Comparison of ENCODE assay signal across 17 cellular contexts in the genomic region with DNA sequence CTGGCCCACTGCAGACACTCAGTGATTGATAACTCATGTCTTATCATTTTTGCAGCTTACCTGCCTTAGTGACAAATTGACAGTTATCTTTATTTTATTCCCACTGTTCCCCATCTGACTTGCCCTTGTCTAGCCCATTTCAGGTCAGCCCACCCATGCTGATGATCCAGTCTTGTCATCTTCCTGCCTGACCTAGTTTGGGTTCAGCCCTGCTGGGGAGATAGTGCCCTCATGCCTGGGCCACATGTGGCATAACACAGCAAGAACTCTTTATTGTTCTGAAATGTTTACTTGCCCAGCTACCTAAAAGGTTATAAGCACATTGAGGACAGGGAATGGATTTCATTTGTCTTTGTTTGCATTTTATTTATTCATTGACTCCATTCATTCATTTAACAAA.
DNase-seq lines count a peak whose midpoint lies in the region; ATAC-seq and TF ChIP-seq lines count a peak whose summit lies in the region.
"Had no signal": no experiment of that assay in that cellular context is flagged by ENCODE, and none has a peak within 500 bp of the region (broad histone marks: within the 10 kb centered on the region; RNA-seq: fewer than 3 reads in every experiment).

No MANE protein-coding gene starts in this region.

- peaks cover 9% of the 10 kb centered on the region for H3K9me3 Mint-ChIP-seq in T-helper 2 cell treated with Interferon-gamma antibody and Interleukin-4, amounts not matched to agents 5 μg/mL and 100 μg/mL, for 36 hours
- H3K9me3 Mint-ChIP-seq in endothelial cell (ENCODE audit: unreplicated experiment) = no peaks in the 10 kb centered on the region
- H3K9me3 Mint-ChIP-seq: GM23338 had no signal

- DNase-seq in heart right ventricle (no peak), left cardiac atrium (no peak), endothelial cell (ENCODE audit: low spot score) (no peak), stomach (no peak)
- no peak for DNase-seq in T-helper 2 cell treated with Interferon-gamma antibody and Interleukin-4, amounts not matched to agents 5 μg/mL and 100 μg/mL, for 36 hours (ENCODE audit: low spot score)
- DNase-seq in activated CD8-positive, alpha-beta memory T cell treated with anti-CD3 and anti-CD28 coated beads, Interleukin-2, amount 50 U/mL, for 48 hours = no peak
- DNase-seq in effector CD8-positive, alpha-beta T cell (lab: John Stamatoyannopoulos, UW) = no peak
- DNase-seq: Caco-2, midbrain, MM.1S, NCI-H1694 treated with DMSO at 0.1 percent for 48 hours, NCI-H345, nucleus accumbens, Right ventricle myocardium superior had no signal

- H3K4me1 Mint-ChIP-seq in T-helper 2 cell treated with Interferon-gamma antibody and Interleukin-4, amounts not matched to agents 5 μg/mL and 100 μg/mL, for 36 hours (ENCODE audit: low read depth) = peaks cover 45% of the 10 kb centered on the region
- H3K4me1 Mint-ChIP-seq in endothelial cell (ENCODE audit: unreplicated experiment) = peaks cover 11% of the 10 kb centered on the region

- H3K27ac ChIP-seq in heart right ventricle (peak overlapping the region in 7 of 10 donors; percentile 26 to 74 (median 62)), stomach (peak overlapping the region in 3 of 5 donors; percentile 54 to 72 (median 69))
- H3K27ac ChIP-seq: hepatocyte had no signal

- peak overlapping the region; percentile 96 for H3K27ac Mint-ChIP-seq in T-helper 2 cell treated with Interferon-gamma antibody and Interleukin-4, amounts not matched to agents 5 μg/mL and 100 μg/mL, for 36 hours
- peak overlapping the region; percentile 64 for H3K27ac Mint-ChIP-seq in endothelial cell (ENCODE audit: unreplicated experiment)
- H3K27ac Mint-ChIP-seq: GM23338 had no signal

- H3K36me3 ChIP-seq in heart right ventricle = no peaks in the 10 kb centered on the region
- no peaks in the 10 kb centered on the region for H3K36me3 ChIP-seq in stomach

- no peak overlapping the region for H3K4me3 ChIP-seq in heart right ventricle
- no peak overlapping the region for H3K4me3 ChIP-seq in stomach
- H3K4me3 ChIP-seq: GM23338, hepatocyte had no signal

- TF ChIP-seq CTCF in heart right ventricle (IDR thresholded peaks at IDR 0.05) (no peak), endothelial cell (IDR thresholded peaks at IDR 0.05; ENCODE audit: unreplicated experiment) (no peak), stomach (IDR thresholded peaks at IDR 0.05) (no peak)

- no peaks in the 10 kb centered on the region for H3K9me3 ChIP-seq in heart right ventricle
- H3K9me3 ChIP-seq in stomach = no peaks in the 10 kb centered on the region
- H3K9me3 ChIP-seq: Caco-2 had no signal

- ATAC-seq in heart right ventricle (no peak), left cardiac atrium (no peak), SK-N-SH treated with all-trans-retinoic acid at 6 μM for 48 hours (no peak)
- ATAC-seq: GM23338 had no signal

- intact Hi-C loops in heart right ventricle (cut with DNase I) = no loop called here
- intact Hi-C loops in left cardiac atrium (cut with DNase I) = no loop called here
- intact Hi-C loops in stomach (cut with DNase I; ENCODE audit: low total_unique reads) = no loop called here

- no peaks in the 10 kb centered on the region for H3K27me3 Mint-ChIP-seq in T-helper 2 cell treated with Interferon-gamma antibody and Interleukin-4, amounts not matched to agents 5 μg/mL and 100 μg/mL, for 36 hours (ENCODE audit: low read depth)
- peaks cover 5% of the 10 kb centered on the region for H3K27me3 Mint-ChIP-seq in endothelial cell (ENCODE audit: unreplicated experiment)

- H3K27me3 ChIP-seq in heart right ventricle (no peaks in the 10 kb centered on the region), stomach (no peaks in the 10 kb centered on the region)
- H3K27me3 ChIP-seq: hepatocyte had no signal

- TF ChIP-seq EP300 in stomach (IDR thresholded peaks at IDR 0.05) = no peak

- no peak for TF ChIP-seq POLR2A in stomach (IDR thresholded peaks at IDR 0.05)

- H3K4me3 Mint-ChIP-seq in T-helper 2 cell treated with Interferon-gamma antibody and Interleukin-4, amounts not matched to agents 5 μg/mL and 100 μg/mL, for 36 hours = peak overlapping the region; percentile 85
- H3K4me3 Mint-ChIP-seq in endothelial cell (ENCODE audit: unreplicated experiment) = peak overlapping the region; percentile 56
- H3K4me3 Mint-ChIP-seq: GM23338 had no signal

- H3K4me1 ChIP-seq in heart right ventricle = peaks cover 0 to 30% (median 6%) of the 10 kb centered on the region in 9 donors
- peaks cover 0 to 30% (median 12%) of the 10 kb centered on the region in 4 donors for H3K4me1 ChIP-seq in stomach
- H3K4me1 ChIP-seq: Caco-2 had no signal

- H3K36me3 Mint-ChIP-seq in T-helper 2 cell treated with Interferon-gamma antibody and Interleukin-4, amounts not matched to agents 5 μg/mL and 100 μg/mL, for 36 hours (ENCODE audit: low read depth) = peaks cover 50% of the 10 kb centered on the region
- peaks cover 25% of the 10 kb centered on the region for H3K36me3 Mint-ChIP-seq in endothelial cell (ENCODE audit: low read depth, unreplicated experiment)

TF ChIP-seq in SK-N-SH treated with all-trans-retinoic acid at 6 μM for 48 hours, 23 proteins besides CTCF, POLR2A, EP300 and RAD21:
- TF ChIP-seq RARB (CRISPR knock-in tag; IDR thresholded peaks at IDR 0.05) = no peak
- TF ChIP-seq TCF4 (CRISPR knock-in tag; IDR thresholded peaks at IDR 0.05; ENCODE audit: borderline replicate concordance) = no peak
- TF ChIP-seq, protein P1, sequence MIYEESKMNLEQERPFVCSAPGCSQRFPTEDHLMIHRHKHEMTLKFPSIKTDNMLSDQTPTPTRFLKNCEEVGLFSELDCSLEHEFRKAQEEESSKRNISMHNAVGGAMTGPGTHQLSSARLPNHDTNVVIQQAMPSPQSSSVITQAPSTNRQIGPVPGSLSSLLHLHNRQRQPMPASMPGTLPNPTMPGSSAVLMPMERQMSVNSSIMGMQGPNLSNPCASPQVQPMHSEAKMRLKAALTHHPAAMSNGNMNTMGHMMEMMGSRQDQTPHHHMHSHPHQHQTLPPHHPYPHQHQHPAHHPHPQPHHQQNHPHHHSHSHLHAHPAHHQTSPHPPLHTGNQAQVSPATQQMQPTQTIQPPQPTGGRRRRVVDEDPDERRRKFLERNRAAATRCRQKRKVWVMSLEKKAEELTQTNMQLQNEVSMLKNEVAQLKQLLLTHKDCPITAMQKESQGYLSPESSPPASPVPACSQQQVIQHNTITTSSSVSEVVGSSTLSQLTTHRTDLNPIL (CRISPR knock-in tag; IDR thresholded peaks at IDR 0.05; ENCODE audit: low read depth) = no peak
- no peak for TF ChIP-seq ZFP30 (CRISPR knock-in tag; IDR thresholded peaks at IDR 0.05)
- TF ChIP-seq ZNF565 (CRISPR knock-in tag; conservative IDR thresholded peaks at IDR 0.05; ENCODE audit: low read depth) = no peak
- TF ChIP-seq, protein P2, sequence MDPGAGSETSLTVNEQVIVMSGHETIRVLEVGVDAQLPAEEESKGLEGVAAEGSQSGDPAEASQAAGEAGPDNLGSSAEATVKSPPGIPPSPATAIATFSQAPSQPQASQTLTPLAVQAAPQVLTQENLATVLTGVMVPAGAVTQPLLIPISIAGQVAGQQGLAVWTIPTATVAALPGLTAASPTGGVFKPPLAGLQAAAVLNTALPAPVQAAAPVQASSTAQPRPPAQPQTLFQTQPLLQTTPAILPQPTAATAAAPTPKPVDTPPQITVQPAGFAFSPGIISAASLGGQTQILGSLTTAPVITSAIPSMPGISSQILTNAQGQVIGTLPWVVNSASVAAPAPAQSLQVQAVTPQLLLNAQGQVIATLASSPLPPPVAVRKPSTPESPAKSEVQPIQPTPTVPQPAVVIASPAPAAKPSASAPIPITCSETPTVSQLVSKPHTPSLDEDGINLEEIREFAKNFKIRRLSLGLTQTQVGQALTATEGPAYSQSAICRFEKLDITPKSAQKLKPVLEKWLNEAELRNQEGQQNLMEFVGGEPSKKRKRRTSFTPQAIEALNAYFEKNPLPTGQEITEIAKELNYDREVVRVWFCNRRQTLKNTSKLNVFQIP (CRISPR knock-in tag; IDR thresholded peaks at IDR 0.05; ENCODE audit: borderline replicate concordance, low read depth) = no peak
- no peak for TF ChIP-seq ZNF70 (CRISPR knock-in tag; IDR thresholded peaks at IDR 0.05)
- no peak for TF ChIP-seq GLIS3 (CRISPR knock-in tag; IDR thresholded peaks at IDR 0.05)
